ENCODE assay signal across 1 cellular context in the genomic region with DNA sequence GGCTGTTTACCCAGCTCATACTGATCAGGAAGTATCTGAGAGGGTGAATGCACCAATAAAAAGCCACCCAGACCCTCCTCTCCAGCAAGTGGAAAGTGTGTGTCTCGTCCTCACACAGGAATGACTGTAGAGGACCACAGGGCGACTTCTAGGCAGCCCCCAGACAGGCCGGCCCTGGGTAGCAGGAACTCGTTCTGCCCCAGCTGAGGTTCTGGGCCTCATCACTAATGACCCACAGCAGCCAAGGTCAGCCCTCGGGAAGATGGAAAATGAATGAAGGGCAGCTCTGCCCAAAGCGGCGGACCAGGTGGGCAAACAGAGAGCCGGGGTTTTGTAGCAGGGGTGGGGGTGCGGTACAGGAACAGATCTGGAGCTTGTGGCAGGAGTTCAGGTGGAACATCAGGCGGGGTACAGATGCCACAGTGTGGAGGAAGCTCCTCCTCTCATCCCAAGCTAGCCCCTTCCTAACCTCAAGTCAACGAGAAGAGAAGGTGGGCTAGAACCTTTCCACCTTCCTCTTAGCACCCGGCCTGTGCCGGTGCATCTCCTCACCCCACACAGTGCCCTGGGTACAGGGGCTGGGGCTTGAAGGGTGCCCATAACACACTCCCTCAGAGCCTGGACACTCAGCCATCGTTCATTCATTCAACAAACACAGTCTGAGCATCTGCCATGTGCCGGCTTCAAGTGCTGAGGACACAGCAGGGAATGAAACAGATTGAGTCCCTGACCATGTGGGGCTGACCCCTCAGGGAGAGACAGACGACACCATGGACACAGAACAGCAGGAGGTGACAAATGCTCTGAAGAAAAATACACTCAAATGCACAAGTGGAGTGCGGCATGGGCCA.
TF ChIP-seq lines count a peak whose summit lies in the region.

No MANE protein-coding gene starts in this region.

TF ChIP-seq in IMR-90, 13 proteins besides CTCF, POLR2A, EP300 and RAD21 (continued from another document):
- TF ChIP-seq MAFK (IDR thresholded peaks at IDR 0.05; ENCODE audit: low read depth, low read length) = no peak
